24 cellular contexts compared by ENCODE assay signal in genomic region chr14:32434880-32435279, GRCh38.
A peak's percentile ranks its signal among the peaks of the same experiment; 100 is the strongest.
DNase-seq lines count a peak whose midpoint lies in the region; ATAC-seq and TF ChIP-seq lines count a peak whose summit lies in the region.
"Had no signal": no experiment of that assay in that cellular context is flagged by ENCODE, and none has a peak within 500 bp of the region (broad histone marks: within the 10 kb centered on the region; RNA-seq: fewer than 3 reads in every experiment).

No MANE protein-coding gene starts in this region.

- peak overlapping the region in 1 of 10 donors; percentile 27 for H3K4me3 ChIP-seq in heart right ventricle
- H3K4me3 ChIP-seq in MM.1S (ENCODE audit: low read length), result no peak overlapping the region
- H3K4me3 ChIP-seq in muscle layer of colon (ENCODE audit: low read depth in 1 of 2, low read length in 2 of 2), result no peak overlapping the region
- H3K4me3 ChIP-seq in uterus, result no peak overlapping the region
- H3K4me3 ChIP-seq: A549, hepatocyte, prostate gland had no signal

- H3F3A ChIP-seq in MM.1S (ENCODE audit: insufficient read depth, low read length), result 0 out of 2 replicates have a peak, but pooled peaks cover 5% of the 10 kb centered on the region

- peaks cover 0 to 8% (median 2%) of the 10 kb centered on the region in 6 donors for H3K9me3 Mint-ChIP-seq in immature natural killer cell
- H3K9me3 Mint-ChIP-seq: stimulated activated naive CD8-positive, alpha-beta T cell treated with anti-CD3 and anti-CD28 coated beads, Interleukin-15, amount 100 ng/mL, for 72 hours had no signal

- no peak overlapping the region for H3K27ac Mint-ChIP-seq in immature natural killer cell
- H3K27ac Mint-ChIP-seq: natural killer cell, T-helper 17 cell had no signal

- H3K79me2 ChIP-seq in MM.1S (ENCODE audit: low read length), result no peaks in the 10 kb centered on the region
- H3K79me2 ChIP-seq: hepatocyte had no signal

- intact Hi-C loops in heart right ventricle (cut with DNase I) (no loop called here), left cardiac atrium (cut with DNase I) (no loop called here), uterus (cut with DNase I; ENCODE audit: low total_unique reads) (no loop called here)

- H3K4me1 Mint-ChIP-seq in immature natural killer cell, result peaks cover 0 to 8% of the 10 kb centered on the region in 2 donors
- H3K4me1 Mint-ChIP-seq: natural killer cell had no signal

- peak overlapping the region in 7 of 10 donors; percentile 18 to 75 (median 56) for H3K27ac ChIP-seq in heart right ventricle
- H3K27ac ChIP-seq in MM.1S (ENCODE audit: low read length), result no peak overlapping the region
- peak overlapping the region; percentile 68 for H3K27ac ChIP-seq in muscle layer of colon (ENCODE audit: low read depth, low read length)
- H3K27ac ChIP-seq in uterus, result peak overlapping the region; percentile 21 to 82
- H3K27ac ChIP-seq: A549, hepatocyte, prostate gland, WERI-Rb-1 had no signal

- H4K20me1 ChIP-seq in MM.1S (ENCODE audit: insufficient read depth, low read length), result no peaks in the 10 kb centered on the region

- H3K27me3 ChIP-seq in heart right ventricle (no peaks in the 10 kb centered on the region), MM.1S (replicated peaks; ENCODE audit: insufficient read depth, low read length) (no peaks in the 10 kb centered on the region), muscle layer of colon (ENCODE audit: control insufficient read depth in 1 of 2, insufficient read depth in 2 of 2, low read length in 2 of 2) (no peaks in the 10 kb centered on the region), uterus (no peaks in the 10 kb centered on the region)
- H3K27me3 ChIP-seq: hepatocyte had no signal

- no peak overlapping the region for H2AFZ ChIP-seq in MM.1S (ENCODE audit: low read length)
- H2AFZ ChIP-seq: hepatocyte had no signal

- TF ChIP-seq POLR2A in uterus (IDR thresholded peaks at IDR 0.05), result no peak

- no peak overlapping the region for H3K9ac ChIP-seq in MM.1S (ENCODE audit: low read length)
- H3K9ac ChIP-seq in muscle layer of colon (ENCODE audit: low read length), result no peak overlapping the region

- DNase-seq in heart right ventricle (no peak), left cardiac atrium (no peak), MM.1S (no peak), uterus (no peak), pons (ENCODE audit: low spot score) (no peak), ecto neural progenitor cell (ENCODE audit: low spot score) (no peak), immature natural killer cell (no peak)
- DNase-seq: activated naive CD4-positive, alpha-beta T cell treated with Interleukin-2 at 50 U/mL for 16 hours; activated T-cell treated with anti-CD3 and anti-CD28 coated beads for 4 hours; C1 segment of cervical spinal cord; DMS153; GDM1; natural killer cell; NCI-H1105 treated with DMSO at 0.1 percent for 48 hours; NCI-H748 treated with DMSO at 0.1 percent for 48 hours; stimulated activated CD4-positive, alpha-beta T cell treated with anti-CD3 and anti-CD28 coated beads, Interleukin-4, amount 100 ng/mL, for 1 hour; stimulated activated naive CD8-positive, alpha-beta T cell treated with anti-CD3 and anti-CD28 coated beads, Interleukin-15, amount 100 ng/mL, for 72 hours; T-helper 17 cell; WERI-Rb-1 had no signal

- no peak overlapping the region for H3K4me3 Mint-ChIP-seq in immature natural killer cell
- H3K4me3 Mint-ChIP-seq: natural killer cell; stimulated activated naive CD8-positive, alpha-beta T cell treated with anti-CD3 and anti-CD28 coated beads, Interleukin-15, amount 100 ng/mL, for 72 hours; T-helper 17 cell had no signal

- H3K4me1 ChIP-seq in heart right ventricle (peaks cover 0 to 54% (median 19%) of the 10 kb centered on the region in 9 donors), MM.1S (ENCODE audit: low read length) (peaks cover 51% of the 10 kb centered on the region), muscle layer of colon (ENCODE audit: insufficient read depth, low read length) (peaks cover 38% of the 10 kb centered on the region), uterus (peaks cover 0 to 3% of the 10 kb centered on the region in 2 donors)
- H3K4me1 ChIP-seq: A549, prostate gland had no signal

- TF ChIP-seq CTCF in heart right ventricle (IDR thresholded peaks at IDR 0.05), result no peak
- no peak for TF ChIP-seq CTCF in MM.1S (IDR thresholded peaks at IDR 0.05; ENCODE audit: low read length)
- TF ChIP-seq CTCF in uterus (IDR thresholded peaks at IDR 0.05), result no peak

- no peaks in the 10 kb centered on the region for H3K36me3 ChIP-seq in heart right ventricle
- no peaks in the 10 kb centered on the region for H3K36me3 ChIP-seq in MM.1S (replicated peaks; ENCODE audit: insufficient read depth, low read length)
- peaks cover 7% of the 10 kb centered on the region for H3K36me3 ChIP-seq in muscle layer of colon (ENCODE audit: insufficient read depth, low read length)
- H3K36me3 ChIP-seq in uterus, result no peaks in the 10 kb centered on the region
- H3K36me3 ChIP-seq: prostate gland, WERI-Rb-1 had no signal

- no peaks in the 10 kb centered on the region for H3K36me3 Mint-ChIP-seq in immature natural killer cell
- H3K36me3 Mint-ChIP-seq: natural killer cell had no signal

- H3K27me3 Mint-ChIP-seq in immature natural killer cell (ENCODE audit: low read depth in 3 of 3), result peaks cover 0 to 2% (median 0%) of the 10 kb centered on the region in 3 donors
- H3K27me3 Mint-ChIP-seq: stimulated activated naive CD8-positive, alpha-beta T cell treated with anti-CD3 and anti-CD28 coated beads, Interleukin-15, amount 100 ng/mL, for 72 hours; T-helper 17 cell had no signal

- ATAC-seq in heart right ventricle (no peak), left cardiac atrium (no peak)
- ATAC-seq: A549; natural killer cell; Panc1; stimulated activated naive CD8-positive, alpha-beta T cell treated with anti-CD3 and anti-CD28 coated beads, Interleukin-15, amount 100 ng/mL, for 72 hours; T-helper 17 cell had no signal

- H3K9me2 ChIP-seq in MM.1S (replicated peaks; ENCODE audit: insufficient read depth, low read length), result no peaks in the 10 kb centered on the region

- H3K4me2 ChIP-seq in MM.1S (ENCODE audit: low read depth, low read length), result peak overlapping the region; percentile 65; the same call in 1 of the 2 replicates
- H3K4me2 ChIP-seq: A549, hepatocyte had no signal

- H3K9me3 ChIP-seq in heart right ventricle (no peaks in the 10 kb centered on the region), MM.1S (replicated peaks; ENCODE audit: insufficient read depth, low read length) (no peaks in the 10 kb centered on the region), muscle layer of colon (ENCODE audit: low read length) (no peaks in the 10 kb centered on the region), uterus (no peaks in the 10 kb centered on the region)
- H3K9me3 ChIP-seq: A549, prostate gland had no signal
